10 cellular contexts compared by ENCODE assay signal in the genomic region with DNA sequence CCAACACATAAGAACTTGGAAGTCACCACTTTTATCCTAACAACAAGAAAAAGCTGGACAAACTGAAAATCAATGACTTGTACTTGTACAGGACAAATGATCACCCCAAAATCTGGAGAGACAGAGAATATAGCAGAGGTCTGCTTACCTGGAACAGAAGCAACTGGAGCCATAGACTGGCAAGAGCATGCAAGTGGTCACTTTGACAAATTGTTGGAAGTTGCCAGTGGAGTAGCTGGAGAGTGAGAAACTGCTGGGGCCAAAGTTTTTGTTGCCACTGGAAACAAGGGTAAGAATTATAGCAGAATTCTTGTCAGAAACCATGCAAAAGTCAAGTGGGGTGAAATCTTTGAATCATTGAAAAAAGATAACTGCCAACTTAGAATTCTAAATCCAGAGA. TPM values are rescaled to one million over a fixed set of nuclear protein-coding genes. Genes with fewer than 3 reads are reported as not detected.
"Had no signal": no experiment of that assay in that cellular context is flagged by ENCODE, and none has a peak within 500 bp of the region (broad histone marks: within the 10 kb centered on the region; RNA-seq: fewer than 3 reads in every experiment).

No MANE protein-coding gene starts in this region.

- H3K27ac Mint-ChIP-seq: IgD-negative memory B cell had no signal

- H3K4me3 ChIP-seq: K562 had no signal

- H3K9me3 Mint-ChIP-seq: IgD-negative memory B cell had no signal

- H3K4me3 Mint-ChIP-seq: IgD-negative memory B cell had no signal

- DNase-seq: IMR-90, KBM-7, KG1 had no signal

- FAIRE-seq: HepG2, HTR-8/SVneo, K562 had no signal

- H3K27ac ChIP-seq: HL-60 had no signal

- ATAC-seq: HepG2, K562 had no signal

RNA-seq across cellular contexts. Expression of a gene that starts 35.2 kb away (rescaled TPM):
- total RNA-seq: HepG2, HT-29, HT1080, IMR-90, K562 had no signal
- polyA plus RNA-seq: HepG2, IMR-90, K562 had no signal
